ENCODE assay signal across 8 cellular contexts in genomic region chr2:148876190-148876588, GRCh38. TPM values are rescaled to one million over a fixed set of nuclear protein-coding genes. Genes with fewer than 3 reads are reported as not detected.
A peak's percentile ranks its signal among the peaks of the same experiment; 100 is the strongest.
DNase-seq lines count a peak whose midpoint lies in the region; ATAC-seq and TF ChIP-seq lines count a peak whose summit lies in the region.

No MANE protein-coding gene starts in this region.

- no peak for TF ChIP-seq CTCF in brain microvascular endothelial cell (IDR thresholded peaks at IDR 0.05; ENCODE audit: low read depth, low read length, missing control alignments)

- in situ Hi-C loops in brain microvascular endothelial cell (cut with HindIII; ENCODE audit: low pct_ligation_motif_present, low sequenced_read_pairs): no loop called here

- H3K9me3 Mint-ChIP-seq in activated CD8-positive, alpha-beta memory T cell treated with anti-CD3 and anti-CD28 coated beads, Interleukin-2, amount 10 ng/mL, durations not matched to agents 7 days and 5 days (ENCODE audit: low read depth): no peaks in the 10 kb centered on the region
- H3K9me3 Mint-ChIP-seq in stimulated activated naive CD8-positive, alpha-beta T cell treated with anti-CD3 and anti-CD28 coated beads, Interleukin-15, amount 100 ng/mL, for 72 hours: peaks cover 5% of the 10 kb centered on the region in 2 donors

- DNase-seq in activated naive CD4-positive, alpha-beta T cell treated with Interleukin-2 at 50 U/mL for 16 hours: peak; percentile 12
- DNase-seq in activated naive CD4-positive, alpha-beta T cell treated with anti-CD3 and anti-CD28 coated beads, Interleukin-2, amount 50 U/mL, for 16 hours: no peak
- DNase-seq in activated CD8-positive, alpha-beta memory T cell treated with anti-CD3 and anti-CD28 coated beads, Interleukin-2, amount 10 ng/mL, durations not matched to agents 7 days and 5 days: peak; percentile 43
- peak; percentile 68 for DNase-seq in islet precursor cell
- peak; percentile 25 to 30 for DNase-seq in stimulated activated naive CD8-positive, alpha-beta T cell treated with anti-CD3 and anti-CD28 coated beads, Interleukin-15, amount 100 ng/mL, for 72 hours
- no peak for DNase-seq in brain microvascular endothelial cell
- DNase-seq in AG20443 (ENCODE audit: low spot score): no peak

- peak overlapping the region; percentile 68 for H3K27ac Mint-ChIP-seq in activated CD8-positive, alpha-beta memory T cell treated with anti-CD3 and anti-CD28 coated beads, Interleukin-2, amount 10 ng/mL, durations not matched to agents 7 days and 5 days
- H3K27ac Mint-ChIP-seq in stimulated activated naive CD8-positive, alpha-beta T cell treated with anti-CD3 and anti-CD28 coated beads, Interleukin-15, amount 100 ng/mL, for 72 hours: peak overlapping the region; percentile 47 to 80

- peaks cover 23% of the 10 kb centered on the region for H3K27me3 Mint-ChIP-seq in activated CD8-positive, alpha-beta memory T cell treated with anti-CD3 and anti-CD28 coated beads, Interleukin-2, amount 10 ng/mL, durations not matched to agents 7 days and 5 days
- peaks cover 40% of the 10 kb centered on the region for H3K27me3 Mint-ChIP-seq in stimulated activated naive CD8-positive, alpha-beta T cell treated with anti-CD3 and anti-CD28 coated beads, Interleukin-15, amount 100 ng/mL, for 72 hours

- peaks cover 19% of the 10 kb centered on the region for H3K4me1 Mint-ChIP-seq in activated CD8-positive, alpha-beta memory T cell treated with anti-CD3 and anti-CD28 coated beads, Interleukin-2, amount 10 ng/mL, durations not matched to agents 7 days and 5 days
- peaks cover 14% of the 10 kb centered on the region for H3K4me1 Mint-ChIP-seq in stimulated activated naive CD8-positive, alpha-beta T cell treated with anti-CD3 and anti-CD28 coated beads, Interleukin-15, amount 100 ng/mL, for 72 hours

- H3K4me3 Mint-ChIP-seq in activated CD8-positive, alpha-beta memory T cell treated with anti-CD3 and anti-CD28 coated beads, Interleukin-2, amount 10 ng/mL, durations not matched to agents 7 days and 5 days: peak overlapping the region; percentile 79
- H3K4me3 Mint-ChIP-seq in stimulated activated naive CD8-positive, alpha-beta T cell treated with anti-CD3 and anti-CD28 coated beads, Interleukin-15, amount 100 ng/mL, for 72 hours: peak overlapping the region; percentile 82 to 92

- H3K27ac ChIP-seq in brain microvascular endothelial cell: no peak overlapping the region

- H3K36me3 ChIP-seq in brain microvascular endothelial cell (replicated peaks): no peaks in the 10 kb centered on the region

- H3K36me3 Mint-ChIP-seq in activated CD8-positive, alpha-beta memory T cell treated with anti-CD3 and anti-CD28 coated beads, Interleukin-2, amount 10 ng/mL, durations not matched to agents 7 days and 5 days: peaks cover 9% of the 10 kb centered on the region

- ATAC-seq in activated CD8-positive, alpha-beta memory T cell treated with anti-CD3 and anti-CD28 coated beads, Interleukin-2, amount 10 ng/mL, durations not matched to agents 7 days and 5 days: peak; percentile 10
- peak; percentile 40 for ATAC-seq in stimulated activated naive CD8-positive, alpha-beta T cell treated with anti-CD3 and anti-CD28 coated beads, Interleukin-15, amount 100 ng/mL, for 72 hours
- ATAC-seq in HG02884 (IDR thresholded peaks at IDR 0.05; ENCODE audit: unreplicated experiment): no peak

- peaks cover 22% of the 10 kb centered on the region for H3K27me3 ChIP-seq in brain microvascular endothelial cell (replicated peaks)

- CTCF ChIA-PET in activated CD8-positive, alpha-beta memory T cell treated with anti-CD3 and anti-CD28 coated beads, Interleukin-2, amount 10 ng/mL, durations not matched to agents 7 days and 5 days (lab: Charles Lee): interaction anchor here (1.0 kb wide), 1 partner anchor 49 kb away, joined by 3 read pairs; no protein-coding TSS in a partner anchor

- H3K4me3 ChIP-seq in brain microvascular endothelial cell (ENCODE audit: low read depth, low read length): no peak overlapping the region

RNA-seq across cellular contexts. Expression of gene KIF5C, which starts 1.2 kb away (rescaled TPM):
- 10 to 100 TPM; 16.2 to 18.3 TPM for total RNA-seq in activated CD8-positive, alpha-beta memory T cell treated with anti-CD3 and anti-CD28 coated beads, Interleukin-2, amount 10 ng/mL, durations not matched to agents 7 days and 5 days

Comparison
In these comparisons a context has a peak if more than half of its experiments do, and no peak if none do; other contexts are left out.
1. DNase-seq: peak in activated naive CD4-positive, alpha-beta T cell treated with Interleukin-2 at 50 U/mL for 16 hours (single experiment), activated CD8-positive, alpha-beta memory T cell treated with anti-CD3 and anti-CD28 coated beads, Interleukin-2, amount 10 ng/mL, durations not matched to agents 7 days and 5 days (single experiment), islet precursor cell (single experiment) and stimulated activated naive CD8-positive, alpha-beta T cell treated with anti-CD3 and anti-CD28 coated beads, Interleukin-15, amount 100 ng/mL, for 72 hours (2 of 2); none in activated naive CD4-positive, alpha-beta T cell treated with anti-CD3 and anti-CD28 coated beads, Interleukin-2, amount 50 U/mL, for 16 hours (single experiment), brain microvascular endothelial cell (single experiment) and AG20443 (single experiment).